In genomic region chr1:61076728-61077675, GRCh38 we compare ENCODE assay signal across 8 cellular contexts. TPM values are rescaled to one million over a fixed set of nuclear protein-coding genes. Genes with fewer than 3 reads are reported as not detected.
A peak's percentile ranks its signal among the peaks of the same experiment; 100 is the strongest.
DNase-seq lines count a peak whose midpoint lies in the region; ATAC-seq and TF ChIP-seq lines count a peak whose summit lies in the region.

No MANE protein-coding gene starts in this region.

- peak overlapping the region; percentile 95 for H3K27ac Mint-ChIP-seq in activated CD8-positive, alpha-beta T cell treated with anti-CD3 and anti-CD28 coated beads, Interleukin-2, amount 10 ng/mL, durations not matched to agents 7 days and 5 days

- peaks cover 29% of the 10 kb centered on the region for H3K27me3 Mint-ChIP-seq in activated CD8-positive, alpha-beta T cell treated with anti-CD3 and anti-CD28 coated beads, Interleukin-2, amount 10 ng/mL, durations not matched to agents 7 days and 5 days (ENCODE audit: low read depth)

- H3K9me3 Mint-ChIP-seq in activated CD8-positive, alpha-beta T cell treated with anti-CD3 and anti-CD28 coated beads, Interleukin-2, amount 10 ng/mL, durations not matched to agents 7 days and 5 days (ENCODE audit: insufficient read depth), result no peaks in the 10 kb centered on the region

- POLR2A ChIA-PET in activated CD8-positive, alpha-beta T cell treated with anti-CD3 and anti-CD28 coated beads, Interleukin-2, amount 10 ng/mL, durations not matched to agents 7 days and 5 days (lab: Charles Lee), result interaction anchor here (0.5 to 2.6 kb wide), 4 partner anchors 18 to 667 kb away, joined by 3 to 9 read pairs (median 5); no protein-coding TSS in a partner anchor

- H3K4me1 Mint-ChIP-seq in activated CD8-positive, alpha-beta T cell treated with anti-CD3 and anti-CD28 coated beads, Interleukin-2, amount 10 ng/mL, durations not matched to agents 7 days and 5 days (ENCODE audit: low read depth), result peaks cover 41% of the 10 kb centered on the region

- H3K4me3 ChIP-seq in BE2C (ENCODE audit: low read depth, low read length), result peak overlapping the region; percentile 77

- peak; percentile 89 for DNase-seq in BE2C
- peak; percentile 99 for DNase-seq in NCI-H748 (lab: John Stamatoyannopoulos, UW; ENCODE audit: unreplicated experiment)
- DNase-seq in activated CD8-positive, alpha-beta T cell treated with anti-CD3 and anti-CD28 coated beads, Interleukin-2, amount 10 ng/mL, durations not matched to agents 7 days and 5 days, result peak; percentile 88
- peak; percentile 75 for DNase-seq in effector CD8-positive, alpha-beta T cell (lab: John Stamatoyannopoulos, UW)
- DNase-seq in medulla oblongata (ENCODE audit: extremely low spot score), result peak; percentile 91
- DNase-seq in stimulated activated CD8-positive, alpha-beta memory T cell treated with anti-CD3 and anti-CD28 coated beads, Interleukin-12 subunit alpha, Interleukin-12 subunit beta, amount 100 ng/mL, for 1 hour (ENCODE audit: low read depth), result peak; percentile 62

- H3K36me3 Mint-ChIP-seq in activated CD8-positive, alpha-beta T cell treated with anti-CD3 and anti-CD28 coated beads, Interleukin-2, amount 10 ng/mL, durations not matched to agents 7 days and 5 days (ENCODE audit: low read depth), result no peaks in the 10 kb centered on the region

- peaks cover 6% of the 10 kb centered on the region for H3K4me1 ChIP-seq in BE2C

- H3K9me3 ChIP-seq in BE2C, result no peaks in the 10 kb centered on the region

- CTCF ChIA-PET in activated CD8-positive, alpha-beta T cell treated with anti-CD3 and anti-CD28 coated beads, Interleukin-2, amount 10 ng/mL, durations not matched to agents 7 days and 5 days (lab: Charles Lee), result interaction anchor here (0.9 to 3.9 kb wide), 7 partner anchors 27 to 1106 kb away, joined by 3 to 45 read pairs (median 3); no protein-coding TSS in a partner anchor

- no peaks in the 10 kb centered on the region for H3K36me3 ChIP-seq in BE2C

- H3K4me3 Mint-ChIP-seq in activated CD8-positive, alpha-beta T cell treated with anti-CD3 and anti-CD28 coated beads, Interleukin-2, amount 10 ng/mL, durations not matched to agents 7 days and 5 days, result peak overlapping the region; percentile 89

- TF ChIP-seq CTCF in BE2C (IDR thresholded peaks at IDR 0.05; ENCODE audit: low read depth, low read length), result no peak

- H3K27me3 ChIP-seq in BE2C, result no peaks in the 10 kb centered on the region

- ATAC-seq in GM19452 (IDR thresholded peaks at IDR 0.05; ENCODE audit: unreplicated experiment) (peak; percentile 83), HG03565 (IDR thresholded peaks at IDR 0.05; ENCODE audit: unreplicated experiment) (peak; percentile 73)
- peak; percentile 80 for ATAC-seq in activated CD8-positive, alpha-beta T cell treated with anti-CD3 and anti-CD28 coated beads, Interleukin-2, amount 10 ng/mL, durations not matched to agents 7 days and 5 days

RNA-seq across cellular contexts. Expression of gene NFIA, which starts 5.4 kb away (rescaled TPM):
- 6.0 TPM for polyA plus RNA-seq in BE2C (2012; ENCODE audit: insufficient read depth, insufficient read length, low read depth)
- total RNA-seq in activated CD8-positive, alpha-beta T cell treated with anti-CD3 and anti-CD28 coated beads, Interleukin-2, amount 10 ng/mL, durations not matched to agents 7 days and 5 days, result under 1 TPM; 0.66 to 0.78 TPM

Comparison
In these comparisons a context has a peak if more than half of its experiments do, and no peak if none do; other contexts are left out.
1. Peak in every context shown above with its lines: DNase-seq, ATAC-seq and H3K4me3 ChIP-seq.